In genomic region chr2:37737507-37737906, GRCh38 we compare ENCODE assay signal across 23 cellular contexts.
DNase-seq lines count a peak whose midpoint lies in the region; ATAC-seq, FAIRE-seq and TF ChIP-seq lines count a peak whose summit lies in the region.
"Had no signal": no experiment of that assay in that cellular context is flagged by ENCODE, and none has a peak within 500 bp of the region (broad histone marks: within the 10 kb centered on the region; RNA-seq: fewer than 3 reads in every experiment).

No MANE protein-coding gene starts in this region.

- H3K9me3 ChIP-seq in heart right ventricle = no peaks in the 10 kb centered on the region
- H3K9me3 ChIP-seq in transverse colon = no peaks in the 10 kb centered on the region
- H3K9me3 ChIP-seq: A549 had no signal

- TF ChIP-seq POLR2A in transverse colon (IDR thresholded peaks at IDR 0.05) (no peak), GM12892 (IDR thresholded peaks at IDR 0.05; ENCODE audit: low read depth, low read length) (no peak)

- H3K36me3 ChIP-seq in heart right ventricle (no peaks in the 10 kb centered on the region), transverse colon (no peaks in the 10 kb centered on the region)

- in situ Hi-C loops in transverse colon (cut with MboI; ENCODE audit: low pct_ligation_motif_present in 1 of 4, low pct_unique_long_range_greater_than_20kb in 1 of 4, low sequenced_read_pairs in 3 of 4) = no loop called here

- DNase-seq in heart right ventricle = no peak
- no peak for DNase-seq in cardiac septum (ENCODE audit: low spot score)
- peak; percentile 35 to 58 for DNase-seq in cardiac fibroblast (ENCODE audit: low read depth in 2 of 2)
- peak; percentile 9 for DNase-seq in kidney glomerular epithelial cell (lab: John Stamatoyannopoulos, UW)
- no peak for DNase-seq in transverse colon
- DNase-seq in mucosa of gallbladder (ENCODE audit: low spot score) = no peak
- DNase-seq in GM12892 (ENCODE audit: insufficient read length) = no peak
- DNase-seq in MV-4-11 (lab: John Stamatoyannopoulos, UW) = no peak
- DNase-seq: activated CD4-positive, alpha-beta T cell treated with anti-CD3 and anti-CD28 coated beads for 1 hour; activated naive CD4-positive, alpha-beta T cell; activated T-cell treated with anti-CD3 and anti-CD28 coated beads, Interleukin-2, amount 50 U/mL, for 1 hour; C1 segment of cervical spinal cord; central memory CD4-positive, alpha-beta T cell; dorsolateral prefrontal cortex; Karpas-422; NCI-H1092 treated with DMSO at 0.1 percent for 48 hours; NCI-H2081; SHP77 had no signal

- FAIRE-seq in GM12892 (lab: Jason Lieb, UNC) = no peak
- FAIRE-seq: A549, TTC549 had no signal

- TF ChIP-seq EP300 in transverse colon (IDR thresholded peaks at IDR 0.05; ENCODE audit: low read depth) = no peak

- H3K4me3 ChIP-seq in heart right ventricle (no peak overlapping the region), cardiac fibroblast (replicated peaks in 1 of 2; ENCODE audit: low read depth in 2 of 2, low read length in 2 of 2) (no peak overlapping the region), transverse colon (no peak overlapping the region)
- H3K4me3 ChIP-seq: A549, dorsolateral prefrontal cortex had no signal

- no peak for TF ChIP-seq CTCF in heart right ventricle (IDR thresholded peaks at IDR 0.05)
- TF ChIP-seq CTCF in cardiac fibroblast (IDR thresholded peaks at IDR 0.05; ENCODE audit: low read depth, low read length) = no peak
- no peak for TF ChIP-seq CTCF in transverse colon (IDR thresholded peaks at IDR 0.05)

- peak overlapping the region in 6 of 10 donors; percentile 19 to 77 (median 60) for H3K27ac ChIP-seq in heart right ventricle
- H3K27ac ChIP-seq in transverse colon = peak overlapping the region in 3 of 4 donors; percentile 29 to 62 (median 38)
- H3K27ac ChIP-seq: A549, dorsolateral prefrontal cortex, epithelial cell of prostate, parathyroid adenoma had no signal

- ATAC-seq in heart right ventricle = peak in 4 of 8 donors; percentile 18 to 71 (median 34)
- ATAC-seq: A549; natural killer cell treated with Interleukin-12 subunit alpha and Interleukin-12 subunit beta and Interleukin-15 and Interleukin-18, amount 100 ng/mL, for 72 hours had no signal

- H3K27me3 ChIP-seq in heart right ventricle (no peaks in the 10 kb centered on the region), transverse colon (no peaks in the 10 kb centered on the region)
- H3K27me3 ChIP-seq: dorsolateral prefrontal cortex had no signal

- intact Hi-C loops in heart right ventricle (cut with DNase I) (no loop called here), cardiac septum (cut with DNase I) (no loop called here), transverse colon (cut with DNase I; ENCODE audit: low total_unique reads) (no loop called here)

- H3K4me1 ChIP-seq in heart right ventricle = peaks cover 0 to 33% (median 13%) of the 10 kb centered on the region in 9 donors
- no peaks in the 10 kb centered on the region for H3K4me1 ChIP-seq in transverse colon
- H3K4me1 ChIP-seq: A549, parathyroid adenoma had no signal

Comparison
In these comparisons a context has a peak if more than half of its experiments do, and no peak if none do; other contexts are left out.
1. DNase-seq: peak in cardiac fibroblast (2 of 2) and kidney glomerular epithelial cell (single experiment); none in heart right ventricle (0 of 2), cardiac septum (single experiment), transverse colon (single experiment), mucosa of gallbladder (single experiment), GM12892 (single experiment) and MV-4-11 (single experiment).